Comparison of ENCODE assay signal across 1 cellular context in the genomic region with DNA sequence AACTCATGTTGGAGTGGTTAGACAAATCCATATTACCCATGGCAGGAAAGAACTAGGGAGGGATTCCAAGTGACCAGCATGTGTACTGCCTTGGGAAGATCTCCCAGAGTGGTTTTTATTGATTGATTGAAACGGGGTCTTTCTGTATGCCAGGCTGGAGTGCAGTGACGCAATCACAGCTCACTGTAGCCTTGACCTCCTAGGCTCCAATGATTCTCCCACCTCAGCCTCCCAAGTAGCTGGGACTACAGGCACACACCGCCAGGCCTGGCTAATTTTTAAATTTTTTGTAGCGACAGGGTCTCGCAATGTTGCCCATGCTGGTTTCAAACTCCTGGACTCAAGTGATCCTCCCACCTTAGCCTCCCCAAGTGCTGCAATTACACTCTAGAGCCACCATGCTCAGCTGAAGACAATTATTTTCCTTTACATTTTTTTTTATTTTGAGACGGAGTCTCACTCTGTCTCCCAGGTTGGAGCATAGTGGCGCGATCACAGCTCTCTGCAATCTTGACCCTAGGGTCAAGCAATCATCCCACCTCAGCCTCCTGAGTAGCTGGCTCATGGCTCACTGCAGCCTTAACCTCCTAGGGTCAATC.
TF ChIP-seq lines count a peak whose summit lies in the region.

No MANE protein-coding gene starts in this region.

TF ChIP-seq in HepG2, 621 proteins besides CTCF, POLR2A, EP300 and RAD21 (continued from another document):
- TF ChIP-seq, protein P1, sequence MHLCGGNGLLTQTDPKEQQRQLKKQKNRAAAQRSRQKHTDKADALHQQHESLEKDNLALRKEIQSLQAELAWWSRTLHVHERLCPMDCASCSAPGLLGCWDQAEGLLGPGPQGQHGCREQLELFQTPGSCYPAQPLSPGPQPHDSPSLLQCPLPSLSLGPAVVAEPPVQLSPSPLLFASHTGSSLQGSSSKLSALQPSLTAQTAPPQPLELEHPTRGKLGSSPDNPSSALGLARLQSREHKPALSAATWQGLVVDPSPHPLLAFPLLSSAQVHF (CRISPR knock-in tag; IDR thresholded peaks at IDR 0.05) = no peak
- TF ChIP-seq, protein P2, sequence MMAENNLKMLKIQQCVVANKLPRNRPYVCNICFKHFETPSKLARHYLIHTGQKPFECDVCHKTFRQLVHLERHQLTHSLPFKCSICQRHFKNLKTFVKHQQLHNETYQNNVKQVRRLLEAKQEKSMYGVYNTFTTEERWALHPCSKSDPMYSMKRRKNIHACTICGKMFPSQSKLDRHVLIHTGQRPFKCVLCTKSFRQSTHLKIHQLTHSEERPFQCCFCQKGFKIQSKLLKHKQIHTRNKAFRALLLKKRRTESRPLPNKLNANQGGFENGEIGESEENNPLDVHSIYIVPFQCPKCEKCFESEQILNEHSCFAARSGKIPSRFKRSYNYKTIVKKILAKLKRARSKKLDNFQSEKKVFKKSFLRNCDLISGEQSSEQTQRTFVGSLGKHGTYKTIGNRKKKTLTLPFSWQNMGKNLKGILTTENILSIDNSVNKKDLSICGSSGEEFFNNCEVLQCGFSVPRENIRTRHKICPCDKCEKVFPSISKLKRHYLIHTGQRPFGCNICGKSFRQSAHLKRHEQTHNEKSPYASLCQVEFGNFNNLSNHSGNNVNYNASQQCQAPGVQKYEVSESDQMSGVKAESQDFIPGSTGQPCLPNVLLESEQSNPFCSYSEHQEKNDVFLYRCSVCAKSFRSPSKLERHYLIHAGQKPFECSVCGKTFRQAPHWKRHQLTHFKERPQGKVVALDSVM (CRISPR knock-in tag; IDR thresholded peaks at IDR 0.05) = peak; percentile 88
- TF ChIP-seq, protein P3, sequence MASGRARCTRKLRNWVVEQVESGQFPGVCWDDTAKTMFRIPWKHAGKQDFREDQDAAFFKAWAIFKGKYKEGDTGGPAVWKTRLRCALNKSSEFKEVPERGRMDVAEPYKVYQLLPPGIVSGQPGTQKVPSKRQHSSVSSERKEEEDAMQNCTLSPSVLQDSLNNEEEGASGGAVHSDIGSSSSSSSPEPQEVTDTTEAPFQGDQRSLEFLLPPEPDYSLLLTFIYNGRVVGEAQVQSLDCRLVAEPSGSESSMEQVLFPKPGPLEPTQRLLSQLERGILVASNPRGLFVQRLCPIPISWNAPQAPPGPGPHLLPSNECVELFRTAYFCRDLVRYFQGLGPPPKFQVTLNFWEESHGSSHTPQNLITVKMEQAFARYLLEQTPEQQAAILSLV (CRISPR knock-in tag; IDR thresholded peaks at IDR 0.05; ENCODE audit: borderline replicate concordance) = no peak
- TF ChIP-seq SMAD9 (CRISPR knock-in tag; IDR thresholded peaks at IDR 0.05) (no peak), EEA1 (CRISPR knock-in tag; IDR thresholded peaks at IDR 0.05; ENCODE audit: borderline replicate concordance) (0 out of 2 replicates have a peak, but pooled peaks have one; percentile 26), ZNF292 (CRISPR knock-in tag; IDR thresholded peaks at IDR 0.05; ENCODE audit: borderline replicate concordance, low read depth) (peak; percentile 24; the same call in 1 of the 2 replicates), ZNF530 (CRISPR knock-in tag; IDR thresholded peaks at IDR 0.05; ENCODE audit: low read depth) (no peak)
- TF ChIP-seq, protein P4, sequence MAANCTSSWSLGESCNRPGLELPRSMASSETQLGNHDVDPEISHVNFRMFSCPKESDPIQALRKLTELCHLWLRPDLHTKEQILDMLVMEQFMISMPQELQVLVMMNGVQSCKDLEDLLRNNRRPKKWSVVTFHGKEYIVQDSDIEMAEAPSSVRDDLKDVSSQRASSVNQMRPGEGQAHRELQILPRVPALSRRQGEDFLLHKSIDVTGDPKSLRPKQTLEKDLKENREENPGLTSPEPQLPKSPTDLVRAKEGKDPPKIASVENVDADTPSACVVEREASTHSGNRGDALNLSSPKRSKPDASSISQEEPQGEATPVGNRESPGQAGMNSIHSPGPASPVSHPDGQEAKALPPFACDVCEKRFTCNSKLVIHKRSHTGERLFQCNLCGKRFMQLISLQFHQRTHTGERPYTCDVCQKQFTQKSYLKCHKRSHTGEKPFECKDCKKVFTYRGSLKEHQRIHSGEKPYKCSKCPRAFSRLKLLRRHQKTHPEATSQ (CRISPR knock-in tag; IDR thresholded peaks at IDR 0.05; ENCODE audit: borderline replicate concordance) = no peak
- TF ChIP-seq, protein P5, sequence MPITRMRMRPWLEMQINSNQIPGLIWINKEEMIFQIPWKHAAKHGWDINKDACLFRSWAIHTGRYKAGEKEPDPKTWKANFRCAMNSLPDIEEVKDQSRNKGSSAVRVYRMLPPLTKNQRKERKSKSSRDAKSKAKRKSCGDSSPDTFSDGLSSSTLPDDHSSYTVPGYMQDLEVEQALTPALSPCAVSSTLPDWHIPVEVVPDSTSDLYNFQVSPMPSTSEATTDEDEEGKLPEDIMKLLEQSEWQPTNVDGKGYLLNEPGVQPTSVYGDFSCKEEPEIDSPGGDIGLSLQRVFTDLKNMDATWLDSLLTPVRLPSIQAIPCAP (CRISPR knock-in tag; IDR thresholded peaks at IDR 0.05; ENCODE audit: low read depth) = no peak
- TF ChIP-seq, protein P6, sequence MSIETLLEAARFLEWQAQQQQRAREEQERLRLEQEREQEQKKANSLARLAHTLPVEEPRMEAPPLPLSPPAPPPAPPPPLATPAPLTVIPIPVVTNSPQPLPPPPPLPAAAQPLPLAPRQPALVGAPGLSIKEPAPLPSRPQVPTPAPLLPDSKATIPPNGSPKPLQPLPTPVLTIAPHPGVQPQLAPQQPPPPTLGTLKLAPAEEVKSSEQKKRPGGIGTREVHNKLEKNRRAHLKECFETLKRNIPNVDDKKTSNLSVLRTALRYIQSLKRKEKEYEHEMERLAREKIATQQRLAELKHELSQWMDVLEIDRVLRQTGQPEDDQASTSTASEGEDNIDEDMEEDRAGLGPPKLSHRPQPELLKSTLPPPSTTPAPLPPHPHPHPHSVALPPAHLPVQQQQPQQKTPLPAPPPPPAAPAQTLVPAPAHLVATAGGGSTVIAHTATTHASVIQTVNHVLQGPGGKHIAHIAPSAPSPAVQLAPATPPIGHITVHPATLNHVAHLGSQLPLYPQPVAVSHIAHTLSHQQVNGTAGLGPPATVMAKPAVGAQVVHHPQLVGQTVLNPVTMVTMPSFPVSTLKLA (IDR thresholded peaks at IDR 0.05) = no peak
- TF ChIP-seq, protein P7, sequence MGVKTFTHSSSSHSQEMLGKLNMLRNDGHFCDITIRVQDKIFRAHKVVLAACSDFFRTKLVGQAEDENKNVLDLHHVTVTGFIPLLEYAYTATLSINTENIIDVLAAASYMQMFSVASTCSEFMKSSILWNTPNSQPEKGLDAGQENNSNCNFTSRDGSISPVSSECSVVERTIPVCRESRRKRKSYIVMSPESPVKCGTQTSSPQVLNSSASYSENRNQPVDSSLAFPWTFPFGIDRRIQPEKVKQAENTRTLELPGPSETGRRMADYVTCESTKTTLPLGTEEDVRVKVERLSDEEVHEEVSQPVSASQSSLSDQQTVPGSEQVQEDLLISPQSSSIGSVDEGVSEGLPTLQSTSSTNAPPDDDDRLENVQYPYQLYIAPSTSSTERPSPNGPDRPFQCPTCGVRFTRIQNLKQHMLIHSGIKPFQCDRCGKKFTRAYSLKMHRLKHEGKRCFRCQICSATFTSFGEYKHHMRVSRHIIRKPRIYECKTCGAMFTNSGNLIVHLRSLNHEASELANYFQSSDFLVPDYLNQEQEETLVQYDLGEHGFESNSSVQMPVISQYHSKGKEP (CRISPR knock-in tag; IDR thresholded peaks at IDR 0.05) = no peak
- TF ChIP-seq, protein P8, sequence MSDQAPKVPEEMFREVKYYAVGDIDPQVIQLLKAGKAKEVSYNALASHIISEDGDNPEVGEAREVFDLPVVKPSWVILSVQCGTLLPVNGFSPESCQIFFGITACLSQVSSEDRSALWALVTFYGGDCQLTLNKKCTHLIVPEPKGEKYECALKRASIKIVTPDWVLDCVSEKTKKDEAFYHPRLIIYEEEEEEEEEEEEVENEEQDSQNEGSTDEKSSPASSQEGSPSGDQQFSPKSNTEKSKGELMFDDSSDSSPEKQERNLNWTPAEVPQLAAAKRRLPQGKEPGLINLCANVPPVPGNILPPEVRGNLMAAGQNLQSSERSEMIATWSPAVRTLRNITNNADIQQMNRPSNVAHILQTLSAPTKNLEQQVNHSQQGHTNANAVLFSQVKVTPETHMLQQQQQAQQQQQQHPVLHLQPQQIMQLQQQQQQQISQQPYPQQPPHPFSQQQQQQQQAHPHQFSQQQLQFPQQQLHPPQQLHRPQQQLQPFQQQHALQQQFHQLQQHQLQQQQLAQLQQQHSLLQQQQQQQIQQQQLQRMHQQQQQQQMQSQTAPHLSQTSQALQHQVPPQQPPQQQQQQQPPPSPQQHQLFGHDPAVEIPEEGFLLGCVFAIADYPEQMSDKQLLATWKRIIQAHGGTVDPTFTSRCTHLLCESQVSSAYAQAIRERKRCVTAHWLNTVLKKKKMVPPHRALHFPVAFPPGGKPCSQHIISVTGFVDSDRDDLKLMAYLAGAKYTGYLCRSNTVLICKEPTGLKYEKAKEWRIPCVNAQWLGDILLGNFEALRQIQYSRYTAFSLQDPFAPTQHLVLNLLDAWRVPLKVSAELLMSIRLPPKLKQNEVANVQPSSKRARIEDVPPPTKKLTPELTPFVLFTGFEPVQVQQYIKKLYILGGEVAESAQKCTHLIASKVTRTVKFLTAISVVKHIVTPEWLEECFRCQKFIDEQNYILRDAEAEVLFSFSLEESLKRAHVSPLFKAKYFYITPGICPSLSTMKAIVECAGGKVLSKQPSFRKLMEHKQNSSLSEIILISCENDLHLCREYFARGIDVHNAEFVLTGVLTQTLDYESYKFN (CRISPR knock-in tag; conservative IDR thresholded peaks at IDR 0.05) = peak; percentile 54; the same call in 1 of the 2 replicates
- TF ChIP-seq, protein P9, sequence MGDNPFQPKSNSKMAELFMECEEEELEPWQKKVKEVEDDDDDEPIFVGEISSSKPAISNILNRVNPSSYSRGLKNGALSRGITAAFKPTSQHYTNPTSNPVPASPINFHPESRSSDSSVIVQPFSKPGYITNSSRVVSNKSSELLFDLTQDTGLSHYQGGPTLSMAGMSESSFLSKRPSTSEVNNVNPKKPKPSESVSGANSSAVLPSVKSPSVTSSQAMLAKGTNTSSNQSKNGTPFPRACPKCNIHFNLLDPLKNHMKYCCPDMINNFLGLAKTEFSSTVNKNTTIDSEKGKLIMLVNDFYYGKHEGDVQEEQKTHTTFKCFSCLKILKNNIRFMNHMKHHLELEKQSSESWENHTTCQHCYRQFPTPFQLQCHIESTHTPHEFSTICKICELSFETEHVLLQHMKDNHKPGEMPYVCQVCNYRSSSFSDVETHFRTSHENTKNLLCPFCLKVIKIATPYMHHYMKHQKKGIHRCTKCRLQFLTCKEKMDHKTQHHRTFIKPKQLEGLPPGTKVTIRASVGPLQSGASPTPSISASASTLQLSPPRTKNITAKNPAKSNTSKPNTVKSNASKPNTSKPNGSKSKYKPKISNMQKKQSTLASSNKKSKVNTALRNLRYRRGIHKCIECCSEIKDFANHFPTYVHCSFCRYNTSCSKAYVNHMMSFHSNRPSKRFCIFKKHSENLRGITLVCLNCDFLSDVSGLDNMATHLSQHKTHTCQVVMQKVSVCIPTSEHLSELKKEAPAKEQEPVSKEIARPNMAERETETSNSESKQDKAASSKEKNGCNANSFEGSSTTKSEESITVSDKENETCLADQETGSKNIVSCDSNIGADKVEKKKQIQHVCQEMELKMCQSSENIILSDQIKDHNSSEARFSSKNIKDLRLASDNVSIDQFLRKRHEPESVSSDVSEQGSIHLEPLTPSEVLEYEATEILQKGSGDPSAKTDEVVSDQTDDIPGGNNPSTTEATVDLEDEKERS (CRISPR knock-in tag; IDR thresholded peaks at IDR 0.05) = no peak
